ENCODE assay signal across 1 cellular context in the genomic region with DNA sequence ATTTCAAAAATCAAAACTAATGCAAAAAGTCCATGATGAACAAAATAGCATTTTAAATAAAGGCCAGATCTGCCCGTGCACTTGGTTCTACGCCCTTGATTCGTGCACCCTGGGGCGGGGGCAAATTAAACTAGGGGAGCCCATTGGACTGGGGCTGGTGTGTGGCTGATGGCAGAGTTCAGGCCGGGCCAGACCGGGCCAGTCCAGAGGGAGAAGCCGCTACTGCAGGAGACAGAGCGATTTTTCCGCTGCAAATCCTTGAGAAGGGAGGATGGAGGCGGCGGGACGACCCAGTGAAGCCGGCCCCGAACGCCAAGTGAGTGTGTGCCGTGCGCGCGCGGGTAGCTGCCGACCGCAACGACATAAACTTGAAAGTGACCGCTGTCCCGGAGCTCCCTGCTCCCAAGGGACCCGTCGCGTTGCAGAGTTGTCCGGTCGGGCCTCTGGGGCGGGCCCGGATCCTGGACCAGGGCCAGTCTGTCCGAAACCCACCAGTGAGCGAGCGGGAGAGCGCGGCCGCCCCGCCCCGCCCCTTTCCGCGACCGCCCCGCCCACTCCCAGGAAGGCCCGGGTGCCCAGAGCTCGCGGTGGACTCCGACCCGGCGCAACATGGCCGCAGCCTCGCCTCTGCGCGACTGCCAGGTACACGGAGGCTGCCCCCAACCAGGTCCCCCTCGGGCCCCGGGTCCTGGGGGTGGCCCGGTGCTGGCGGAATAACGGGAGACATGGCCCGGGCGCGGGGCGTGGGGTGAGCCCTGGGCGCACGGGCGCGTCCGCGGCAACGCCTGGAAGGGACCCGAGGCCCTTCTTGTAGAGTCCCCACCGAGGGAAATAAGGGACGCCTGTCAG.
TF ChIP-seq lines count a peak whose summit lies in the region.

A gene (plus strand): TSS at position 578 of the 849 bp plus-strand sequence. CDS start 32 bp downstream, at position 610.

TF ChIP-seq in Ishikawa, 13 proteins besides CTCF, POLR2A, EP300 and RAD21 (continued from another document):
- no peak for TF ChIP-seq ZBTB7A (IDR thresholded peaks at IDR 0.05; ENCODE audit: low read depth)
